In the genomic region with DNA sequence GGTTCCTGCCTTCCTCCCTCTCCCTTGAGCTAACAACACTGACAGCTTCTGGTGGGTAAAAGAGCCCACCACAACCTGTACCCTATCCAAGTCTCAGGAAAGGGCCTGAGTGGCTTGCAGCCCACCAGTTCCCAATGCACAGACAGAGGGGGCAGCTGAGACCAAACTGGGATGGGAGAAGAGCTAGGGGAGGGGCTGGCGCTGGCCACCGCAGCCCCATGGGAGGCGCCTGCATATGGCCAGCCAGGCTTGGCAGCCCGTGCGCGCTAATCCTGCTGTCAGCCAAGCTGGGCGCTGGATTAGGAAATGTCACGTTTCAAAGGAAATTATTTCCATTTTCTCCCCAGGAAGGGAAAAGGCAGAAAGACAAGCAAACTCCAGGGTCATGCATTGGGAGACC, we compare ENCODE assay signal across 15 cellular contexts.
DNase-seq lines count a peak whose midpoint lies in the region; TF ChIP-seq lines count a peak whose summit lies in the region.
"Had no signal": no experiment of that assay in that cellular context is flagged by ENCODE, and none has a peak within 500 bp of the region (broad histone marks: within the 10 kb centered on the region; RNA-seq: fewer than 3 reads in every experiment).

No MANE protein-coding gene starts in this region.

- H3K4me1 Mint-ChIP-seq in neural progenitor cell = peaks cover 34% of the 10 kb centered on the region
- H3K4me1 Mint-ChIP-seq in activated CD4-positive, alpha-beta T cell treated with anti-CD3 and anti-CD28 coated beads, Interleukin-2, amount 10 ng/mL, durations not matched to agents 24 days and 14 days = no peaks in the 10 kb centered on the region

- no peaks in the 10 kb centered on the region for H3K79me1 ChIP-seq in trophoblast cell (ENCODE audit: low read length)

- no peaks in the 10 kb centered on the region for H3K36me3 ChIP-seq in neural progenitor cell
- H3K36me3 ChIP-seq in trophoblast cell (ENCODE audit: control insufficient read depth in 1 of 2, insufficient read depth in 2 of 2, low read length in 2 of 2) = no peaks in the 10 kb centered on the region

- WGBS in trophoblast cell (ENCODE audit: extremely low coverage, insufficient coverage, insufficient read length) = no CpG with 5 or more reads among the region's 8 CpGs

- H2BK120ac ChIP-seq in trophoblast cell (ENCODE audit: insufficient read depth, low read length, poor library complexity) = no peak overlapping the region

- intact Hi-C loops in activated CD4-positive, alpha-beta T cell treated with anti-CD3 and anti-CD28 coated beads, Interleukin-2, amount 10 ng/mL, durations not matched to agents 24 days and 14 days (cut with micrococcal nuclease) = no loop called here

- H4K91ac ChIP-seq in trophoblast cell (ENCODE audit: low read depth, low read length) = no peak overlapping the region

- no peak overlapping the region for H3K4me3 Mint-ChIP-seq in neural progenitor cell
- H3K4me3 Mint-ChIP-seq in activated CD4-positive, alpha-beta T cell treated with anti-CD3 and anti-CD28 coated beads, Interleukin-2, amount 10 ng/mL, durations not matched to agents 24 days and 14 days = no peak overlapping the region
- H3K4me3 Mint-ChIP-seq: CD8-positive, alpha-beta T cell had no signal

- no peaks in the 10 kb centered on the region for H4K20me1 ChIP-seq in neural progenitor cell (ENCODE audit: low read depth)

- no peak overlapping the region for H3K27ac ChIP-seq in neural progenitor cell
- H3K27ac ChIP-seq in trophoblast cell (ENCODE audit: low read depth, low read length) = no peak overlapping the region
- H3K27ac ChIP-seq: 22Rv1 had no signal

- no peaks in the 10 kb centered on the region for H3K27me3 ChIP-seq in neural progenitor cell
- H3K27me3 ChIP-seq in trophoblast cell (ENCODE audit: insufficient read depth, low read length) = no peaks in the 10 kb centered on the region

- H3K27ac Mint-ChIP-seq in neural progenitor cell = no peak overlapping the region
- no peak overlapping the region for H3K27ac Mint-ChIP-seq in activated CD4-positive, alpha-beta T cell treated with anti-CD3 and anti-CD28 coated beads, Interleukin-2, amount 10 ng/mL, durations not matched to agents 24 days and 14 days
- H3K27ac Mint-ChIP-seq: CD8-positive, alpha-beta T cell had no signal

- no peak overlapping the region for H3K14ac ChIP-seq in trophoblast cell (ENCODE audit: low read length)

- no peak overlapping the region for H2AK5ac ChIP-seq in trophoblast cell (ENCODE audit: low read length)

- TF ChIP-seq CTCF in neural progenitor cell (IDR thresholded peaks at IDR 0.05) = no peak

- no peak overlapping the region for H3K18ac ChIP-seq in trophoblast cell (ENCODE audit: low read length)

- no peak overlapping the region for H3K4me3 ChIP-seq in neural progenitor cell
- no peak overlapping the region for H3K4me3 ChIP-seq in trophoblast cell (ENCODE audit: low read depth, low read length)

- H3K36me3 Mint-ChIP-seq in neural progenitor cell = peaks cover 2% of the 10 kb centered on the region
- no peaks in the 10 kb centered on the region for H3K36me3 Mint-ChIP-seq in activated CD4-positive, alpha-beta T cell treated with anti-CD3 and anti-CD28 coated beads, Interleukin-2, amount 10 ng/mL, durations not matched to agents 24 days and 14 days (ENCODE audit: low read depth)
- H3K36me3 Mint-ChIP-seq: CD8-positive, alpha-beta T cell had no signal

- no peak overlapping the region for H3K4ac ChIP-seq in trophoblast cell (ENCODE audit: low read depth, low read length)

- H3K4me1 ChIP-seq in neural progenitor cell = peaks cover 22% of the 10 kb centered on the region
- no peaks in the 10 kb centered on the region for H3K4me1 ChIP-seq in trophoblast cell (ENCODE audit: control insufficient read depth in 1 of 2, insufficient read depth in 2 of 2, low read length in 2 of 2)

- no peaks in the 10 kb centered on the region for H3K9me3 ChIP-seq in neural progenitor cell (ENCODE audit: low read depth)
- H3K9me3 ChIP-seq in trophoblast cell (ENCODE audit: insufficient read depth, low read depth, low read length) = peaks cover 3% of the 10 kb centered on the region
- H3K9me3 ChIP-seq: SK-N-SH had no signal

- no peak overlapping the region for H2BK12ac ChIP-seq in trophoblast cell (ENCODE audit: low read length)

- H3K4me2 ChIP-seq in neural progenitor cell (no peak overlapping the region), trophoblast cell (ENCODE audit: low read length) (no peak overlapping the region)
- H3K4me2 ChIP-seq: SK-N-SH had no signal

- H3K27me3 Mint-ChIP-seq in neural progenitor cell (ENCODE audit: insufficient read depth, low read depth) = peaks cover 7% of the 10 kb centered on the region
- peaks cover 4% of the 10 kb centered on the region for H3K27me3 Mint-ChIP-seq in activated CD4-positive, alpha-beta T cell treated with anti-CD3 and anti-CD28 coated beads, Interleukin-2, amount 10 ng/mL, durations not matched to agents 24 days and 14 days

- DNase-seq in DMS 273 (lab: John Stamatoyannopoulos, UW; ENCODE audit: unreplicated experiment) = peak; percentile 31
- DNase-seq in DMS 273 treated with DMSO at 0.1 percent for 48 hours (lab: John Stamatoyannopoulos, UW) = no peak
- peak; percentile 45 for DNase-seq in cerebellum (ENCODE audit: low spot score)
- DNase-seq in neural progenitor cell (ENCODE audit: low spot score) = peak; percentile 38
- no peak for DNase-seq in activated CD4-positive, alpha-beta T cell treated with anti-CD3 and anti-CD28 coated beads, Interleukin-2, amount 10 ng/mL, durations not matched to agents 24 days and 14 days
- DNase-seq in NCI-H510A treated with DMSO at 0.1 percent for 48 hours (lab: John Stamatoyannopoulos, UW) = no peak
- no peak for DNase-seq in trophoblast cell
- DNase-seq in stimulated activated CD4-positive, alpha-beta T cell treated with anti-CD3 and anti-CD28 coated beads, Interleukin-1b, Interleukin-23, amount 100 ng/mL, for 48 hours = no peak
- DNase-seq: CD8-positive, alpha-beta T cell; MV-4-11; NCI-H1436; NCI-H2029 treated with DMSO at 0.1 percent for 48 hours; Right ventricle myocardium superior; SK-N-SH had no signal

- peaks cover 10% of the 10 kb centered on the region for H3K9me3 Mint-ChIP-seq in neural progenitor cell
- H3K9me3 Mint-ChIP-seq in activated CD4-positive, alpha-beta T cell treated with anti-CD3 and anti-CD28 coated beads, Interleukin-2, amount 10 ng/mL, durations not matched to agents 24 days and 14 days = no peaks in the 10 kb centered on the region
- H3K9me3 Mint-ChIP-seq: CD8-positive, alpha-beta T cell had no signal

- H2BK5ac ChIP-seq in trophoblast cell (ENCODE audit: low read depth, low read length, poor library complexity) = no peak overlapping the region

- peaks cover 10% of the 10 kb centered on the region for H3F3A ChIP-seq in neural progenitor cell (ENCODE audit: low read depth)

- H3K79me2 ChIP-seq in neural progenitor cell (ENCODE audit: low read depth) (no peaks in the 10 kb centered on the region), trophoblast cell (ENCODE audit: control insufficient read depth, insufficient read depth, low read length, poor library complexity) (no peaks in the 10 kb centered on the region)

- H3K9ac ChIP-seq in neural progenitor cell = no peak overlapping the region
- H3K9ac ChIP-seq in trophoblast cell (ENCODE audit: low read length) = no peak overlapping the region
- H3K9ac ChIP-seq: SK-N-SH had no signal

- no peak overlapping the region for H3K23ac ChIP-seq in trophoblast cell (ENCODE audit: low read length)

- no peak overlapping the region for H4K12ac ChIP-seq in trophoblast cell (ENCODE audit: low read depth, low read length)

- H4K8ac ChIP-seq in trophoblast cell (ENCODE audit: low read depth, low read length) = no peak overlapping the region

- H2AFZ ChIP-seq in neural progenitor cell (replicated peaks) = no peak overlapping the region
- H2AFZ ChIP-seq in trophoblast cell (ENCODE audit: insufficient read depth, low read length, poor library complexity) = no peak overlapping the region

Comparison
In these comparisons a context has a peak if more than half of its experiments do, and no peak if none do; other contexts are left out.
1. DNase-seq: peak in DMS 273 (single experiment), cerebellum (single experiment) and neural progenitor cell (single experiment); none in DMS 273 treated with DMSO at 0.1 percent for 48 hours (single experiment), activated CD4-positive, alpha-beta T cell treated with anti-CD3 and anti-CD28 coated beads, Interleukin-2, amount 10 ng/mL, durations not matched to agents 24 days and 14 days (single experiment), NCI-H510A treated with DMSO at 0.1 percent for 48 hours (single experiment), trophoblast cell (0 of 2) and stimulated activated CD4-positive, alpha-beta T cell treated with anti-CD3 and anti-CD28 coated beads, Interleukin-1b, Interleukin-23, amount 100 ng/mL, for 48 hours (single experiment).